24 cellular contexts compared by ENCODE assay signal in genomic region chr3:120161902-120162301, GRCh38.
DNase-seq lines count a peak whose midpoint lies in the region; ATAC-seq and TF ChIP-seq lines count a peak whose summit lies in the region.
"Had no signal": no experiment of that assay in that cellular context is flagged by ENCODE, and none has a peak within 500 bp of the region (broad histone marks: within the 10 kb centered on the region; RNA-seq: fewer than 3 reads in every experiment).

No MANE protein-coding gene starts in this region.

- no peaks in the 10 kb centered on the region for H3K9me3 Mint-ChIP-seq in activated CD4-positive, alpha-beta memory T cell treated with anti-CD3 and anti-CD28 coated beads for 36 hours
- H3K9me3 Mint-ChIP-seq: activated naive CD4-positive, alpha-beta T cell treated with anti-CD3 and anti-CD28 coated beads, Interleukin-2, amount 10 ng/mL, durations not matched to agents 7 days and 5 days; stimulated activated naive CD8-positive, alpha-beta T cell treated with anti-CD3 and anti-CD28 coated beads, Interleukin-15, Interleukin-2, amounts not matched to agents 100 ng/mL and 50 ng/mL, for 24 hours had no signal

- H4K91ac ChIP-seq in trophoblast cell (ENCODE audit: low read depth, low read length) (peak overlapping the region; percentile 46), mesenchymal stem cell (ENCODE audit: low read length) (no peak overlapping the region)

- DNase-seq in NOMO-1 (lab: John Stamatoyannopoulos, UW; ENCODE audit: unreplicated experiment in 2 of 2) (peak; percentile 48 to 84), SKM-1 treated with dmso at 0.1 percent for 144 hours (lab: John Stamatoyannopoulos, UW; ENCODE audit: unreplicated experiment) (peak; percentile 97), trophoblast cell (no peak), mesenchymal stem cell (no peak), HUDEP-2 (lab: John Stamatoyannopoulos, UW; ENCODE audit: unreplicated experiment in 76 of 76) (no peak)
- no peak for DNase-seq in activated CD4-positive, alpha-beta memory T cell treated with anti-CD3 and anti-CD28 coated beads for 36 hours
- DNase-seq: activated CD4-positive, alpha-beta T cell treated with anti-CD3 and anti-CD28 coated beads for 48 hours; activated naive CD4-positive, alpha-beta T cell treated with anti-CD3 and anti-CD28 coated beads, Interleukin-2, amount 10 ng/mL, durations not matched to agents 7 days and 5 days; amygdala; CD8-positive, alpha-beta memory T cell; mucosa of descending colon; NCI-H1092 treated with DMSO at 0.1 percent for 48 hours; NCI-H1930; NCI-H345; NCI-H748 treated with DMSO at 0.1 percent for 48 hours; nephron progenitor cell; posterior cingulate gyrus; thyroid gland had no signal

- no peak overlapping the region for H3K4me2 ChIP-seq in trophoblast cell (ENCODE audit: low read length)
- no peak overlapping the region for H3K4me2 ChIP-seq in mesenchymal stem cell (ENCODE audit: low read length, poor library complexity, severe bottlenecking)

- no peaks in the 10 kb centered on the region for H3K9me3 ChIP-seq in HEK293 (ENCODE audit: control insufficient read depth, insufficient read depth, low read depth, low read length)
- no peaks in the 10 kb centered on the region for H3K9me3 ChIP-seq in trophoblast cell (ENCODE audit: insufficient read depth, low read depth, low read length)
- no peaks in the 10 kb centered on the region for H3K9me3 ChIP-seq in mesenchymal stem cell (ENCODE audit: control insufficient read depth, low read length)
- H3K9me3 ChIP-seq: mucosa of descending colon, thyroid gland had no signal

- H3K36me3 ChIP-seq in HEK293 (ENCODE audit: control insufficient read depth in 2 of 2, insufficient read depth in 1 of 2, low read length in 2 of 2) (no peaks in the 10 kb centered on the region), trophoblast cell (ENCODE audit: control insufficient read depth in 1 of 2, insufficient read depth in 2 of 2, low read length in 2 of 2) (no peaks in the 10 kb centered on the region), mesenchymal stem cell (ENCODE audit: control insufficient read depth in 1 of 2, insufficient read depth in 2 of 2, low read depth in 1 of 2, low read length in 2 of 2) (no peaks in the 10 kb centered on the region)
- H3K36me3 ChIP-seq: cardiac muscle cell, thyroid gland had no signal

- H3K27ac ChIP-seq in HEK293 (ENCODE audit: extremely low read depth, low read depth, low read length) (no peak overlapping the region), trophoblast cell (ENCODE audit: low read depth, low read length) (no peak overlapping the region), mesenchymal stem cell (ENCODE audit: low read length, poor library complexity, severe bottlenecking) (no peak overlapping the region)
- H3K27ac ChIP-seq: cardiac muscle cell, thyroid gland had no signal

- no CpG with 5 or more reads among the region's 3 CpGs for WGBS in trophoblast cell (ENCODE audit: extremely low coverage, insufficient coverage, insufficient read length)
- WGBS in mesenchymal stem cell = 95% methylated on average over 3 of the region's 3 CpGs

- intact Hi-C loops in activated CD4-positive, alpha-beta memory T cell treated with anti-CD3 and anti-CD28 coated beads for 36 hours (cut with micrococcal nuclease) = no loop called here

- peaks cover 2% of the 10 kb centered on the region for H3K27me3 Mint-ChIP-seq in activated CD4-positive, alpha-beta memory T cell treated with anti-CD3 and anti-CD28 coated beads for 36 hours

- H3K14ac ChIP-seq in trophoblast cell (ENCODE audit: low read length) = no peak overlapping the region
- no peak overlapping the region for H3K14ac ChIP-seq in mesenchymal stem cell (ENCODE audit: low read length in 2 of 2)

- CTCF ChIA-PET in HEK293 (lab: Yijun Ruan, JAX) = no interaction called here
- CTCF ChIA-PET in activated CD4-positive, alpha-beta memory T cell treated with anti-CD3 and anti-CD28 coated beads for 36 hours (lab: Charles Lee) = no interaction called here

- no peak overlapping the region for H3K4me3 Mint-ChIP-seq in activated CD4-positive, alpha-beta memory T cell treated with anti-CD3 and anti-CD28 coated beads for 36 hours
- H3K4me3 Mint-ChIP-seq: activated naive CD4-positive, alpha-beta T cell treated with anti-CD3 and anti-CD28 coated beads, Interleukin-2, amount 10 ng/mL, durations not matched to agents 7 days and 5 days; CD8-positive, alpha-beta memory T cell; nephron progenitor cell; stimulated activated naive CD8-positive, alpha-beta T cell treated with anti-CD3 and anti-CD28 coated beads, Interleukin-15, Interleukin-2, amounts not matched to agents 100 ng/mL and 50 ng/mL, for 24 hours had no signal

- H2BK120ac ChIP-seq in trophoblast cell (ENCODE audit: insufficient read depth, low read length, poor library complexity) (peak overlapping the region; percentile 43), mesenchymal stem cell (ENCODE audit: low read depth, low read length) (no peak overlapping the region)

- no peak for TF ChIP-seq CTCF in HEK293 (tag by site-specific recombination; IDR thresholded peaks at IDR 0.05)

- H3K36me3 Mint-ChIP-seq in activated CD4-positive, alpha-beta memory T cell treated with anti-CD3 and anti-CD28 coated beads for 36 hours = no peaks in the 10 kb centered on the region
- H3K36me3 Mint-ChIP-seq: activated naive CD4-positive, alpha-beta T cell treated with anti-CD3 and anti-CD28 coated beads, Interleukin-2, amount 10 ng/mL, durations not matched to agents 7 days and 5 days; CD8-positive, alpha-beta memory T cell had no signal

- no peak overlapping the region for H3K27ac Mint-ChIP-seq in activated CD4-positive, alpha-beta memory T cell treated with anti-CD3 and anti-CD28 coated beads for 36 hours
- H3K27ac Mint-ChIP-seq: activated naive CD4-positive, alpha-beta T cell treated with anti-CD3 and anti-CD28 coated beads, Interleukin-2, amount 10 ng/mL, durations not matched to agents 7 days and 5 days; CD8-positive, alpha-beta memory T cell; nephron progenitor cell; stimulated activated naive CD8-positive, alpha-beta T cell treated with anti-CD3 and anti-CD28 coated beads, Interleukin-15, Interleukin-2, amounts not matched to agents 100 ng/mL and 50 ng/mL, for 24 hours had no signal

- H3K79me2 ChIP-seq in trophoblast cell (ENCODE audit: control insufficient read depth, insufficient read depth, low read length, poor library complexity) = no peaks in the 10 kb centered on the region

- no peak overlapping the region for H2BK12ac ChIP-seq in trophoblast cell (ENCODE audit: low read length)
- H2BK12ac ChIP-seq in mesenchymal stem cell (ENCODE audit: low read length in 2 of 2) = peak overlapping the region in 1 of 2 experiments; percentile 11

- H4K12ac ChIP-seq in trophoblast cell (ENCODE audit: low read depth, low read length) = no peak overlapping the region

- H3K9ac ChIP-seq in trophoblast cell (ENCODE audit: low read length) (no peak overlapping the region), mesenchymal stem cell (ENCODE audit: low read length) (no peak overlapping the region)

- H2BK5ac ChIP-seq in trophoblast cell (ENCODE audit: low read depth, low read length, poor library complexity) (no peak overlapping the region), mesenchymal stem cell (ENCODE audit: low read depth, low read length, poor library complexity, severe bottlenecking) (no peak overlapping the region)

- H3K4me1 ChIP-seq in HEK293 (ENCODE audit: control insufficient read depth, insufficient read depth, low read length) (no peaks in the 10 kb centered on the region), trophoblast cell (ENCODE audit: control insufficient read depth in 1 of 2, insufficient read depth in 2 of 2, low read length in 2 of 2) (peaks cover 8 to 9% of the 10 kb centered on the region in 2 experiments), mesenchymal stem cell (ENCODE audit: control insufficient read depth, insufficient read depth, low read depth, low read length) (peaks cover 2% of the 10 kb centered on the region)
- H3K4me1 ChIP-seq: thyroid gland had no signal

- H2AK5ac ChIP-seq in trophoblast cell (ENCODE audit: low read length) (no peak overlapping the region), mesenchymal stem cell (ENCODE audit: low read length, severe bottlenecking) (no peak overlapping the region)

- H3K79me1 ChIP-seq in trophoblast cell (ENCODE audit: low read length) = peaks cover 4% of the 10 kb centered on the region
- no peaks in the 10 kb centered on the region for H3K79me1 ChIP-seq in mesenchymal stem cell (replicated peaks; ENCODE audit: low read length, poor library complexity, severe bottlenecking)

- no peaks in the 10 kb centered on the region for H3K4me1 Mint-ChIP-seq in activated CD4-positive, alpha-beta memory T cell treated with anti-CD3 and anti-CD28 coated beads for 36 hours (ENCODE audit: low read depth)
- H3K4me1 Mint-ChIP-seq: activated naive CD4-positive, alpha-beta T cell treated with anti-CD3 and anti-CD28 coated beads, Interleukin-2, amount 10 ng/mL, durations not matched to agents 7 days and 5 days; CD8-positive, alpha-beta memory T cell had no signal

- H3K23ac ChIP-seq in trophoblast cell (ENCODE audit: low read length) (no peak overlapping the region), mesenchymal stem cell (ENCODE audit: low read length in 2 of 2) (no peak overlapping the region)

- H4K8ac ChIP-seq in trophoblast cell (ENCODE audit: low read depth, low read length) (no peak overlapping the region), mesenchymal stem cell (ENCODE audit: low read length) (no peak overlapping the region)

- no peak overlapping the region for H2BK15ac ChIP-seq in mesenchymal stem cell (ENCODE audit: low read depth, poor library complexity, severe bottlenecking)

- H3K4me3 ChIP-seq in HEK293 (ENCODE audit: low read depth, low read length) (no peak overlapping the region), trophoblast cell (ENCODE audit: low read depth, low read length) (no peak overlapping the region), mesenchymal stem cell (ENCODE audit: insufficient read depth in 1 of 2, low read depth in 1 of 2, low read length in 2 of 2) (no peak overlapping the region)
- H3K4me3 ChIP-seq: cardiac muscle cell, K562, mucosa of descending colon, thyroid gland had no signal

- H3K4ac ChIP-seq in trophoblast cell (ENCODE audit: low read depth, low read length) = no peak overlapping the region
- H3K4ac ChIP-seq in mesenchymal stem cell (ENCODE audit: low read depth in 1 of 2, low read length in 2 of 2) = peak overlapping the region in 1 of 2 experiments; percentile 55

- H3K27me3 ChIP-seq in trophoblast cell (ENCODE audit: insufficient read depth, low read length) = no peaks in the 10 kb centered on the region
- H3K27me3 ChIP-seq in mesenchymal stem cell (ENCODE audit: control insufficient read depth in 1 of 2, insufficient read depth in 1 of 2, low read length in 2 of 2) = no peaks in the 10 kb centered on the region
- H3K27me3 ChIP-seq: cardiac muscle cell, thyroid gland had no signal

- ATAC-seq in SK-N-SH treated with all-trans-retinoic acid at 6 μM for 48 hours = no peak
- ATAC-seq: K562, mucosa of descending colon, sciatic nerve had no signal

- H2AFZ ChIP-seq in trophoblast cell (ENCODE audit: insufficient read depth, low read length, poor library complexity) (no peak overlapping the region), mesenchymal stem cell (ENCODE audit: low read depth, low read length) (no peak overlapping the region)

- POLR2A ChIA-PET in HEK293 (lab: Yijun Ruan, JAX) = no interaction called here
- POLR2A ChIA-PET in activated CD4-positive, alpha-beta memory T cell treated with anti-CD3 and anti-CD28 coated beads for 36 hours (lab: Charles Lee) = no interaction called here

- H3K18ac ChIP-seq in trophoblast cell (ENCODE audit: low read length) (no peak overlapping the region), mesenchymal stem cell (ENCODE audit: low read depth in 1 of 2, low read length in 2 of 2) (peak overlapping the region in 1 of 2 experiments; percentile 53)

Comparison
In these comparisons a context has a peak if more than half of its experiments do, and no peak if none do; other contexts are left out.
1. DNase-seq: peak in NOMO-1 (2 of 2) and SKM-1 treated with dmso at 0.1 percent for 144 hours (single experiment); none in trophoblast cell (0 of 2), activated CD4-positive, alpha-beta memory T cell treated with anti-CD3 and anti-CD28 coated beads for 36 hours (single experiment), mesenchymal stem cell (single experiment) and HUDEP-2 (0 of 76).